In the genomic region with DNA sequence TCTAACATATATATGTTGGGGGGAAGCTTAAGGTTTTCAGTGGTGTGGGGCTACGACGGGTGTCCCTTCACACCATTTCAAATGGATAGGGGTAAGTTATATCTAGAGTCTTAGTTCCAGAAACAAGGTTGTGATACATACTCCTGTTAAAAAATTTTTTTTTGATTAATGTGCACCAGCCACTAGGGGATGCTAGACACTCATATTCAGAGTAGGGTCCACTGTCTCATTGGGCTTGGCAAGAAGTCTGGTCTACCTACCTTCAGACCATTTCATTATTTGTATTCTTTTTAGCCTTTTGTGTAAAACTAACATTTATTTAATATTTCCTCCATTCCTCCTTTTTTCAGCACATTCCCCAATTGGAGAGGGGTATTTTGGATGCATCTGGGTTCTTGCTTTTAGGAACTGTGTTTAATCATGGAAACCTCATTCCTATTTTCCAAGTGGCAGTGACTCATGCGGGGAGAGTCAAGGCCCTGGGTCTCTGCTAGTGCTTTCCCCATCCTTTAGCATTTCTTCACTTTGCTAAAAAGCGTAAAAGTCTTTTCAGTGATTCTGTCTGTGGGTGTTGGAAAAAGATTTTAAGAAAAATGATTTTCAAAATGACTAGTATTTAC, we compare ENCODE assay signal across 8 cellular contexts. TPM values are rescaled to one million over a fixed set of nuclear protein-coding genes. Genes with fewer than 3 reads are reported as not detected.
DNase-seq lines count a peak whose midpoint lies in the region; ATAC-seq, FAIRE-seq and TF ChIP-seq lines count a peak whose summit lies in the region.

No MANE protein-coding gene starts in this region.

- no peaks in the 10 kb centered on the region for H3K79me2 ChIP-seq in endothelial cell of umbilical vein (ENCODE audit: control insufficient read depth, insufficient read depth, low read length)

- dilution Hi-C loops in endothelial cell of umbilical vein (cut with MboI; ENCODE audit: extremely low pct_ligation_motif_present, low sequenced_read_pairs), result no loop called here

- ATAC-seq in HG02798 (IDR thresholded peaks at IDR 0.05; ENCODE audit: poor library complexity, unreplicated experiment), result peak; percentile 41
- ATAC-seq in GM18870 (IDR thresholded peaks at IDR 0.05; ENCODE audit: unreplicated experiment), result no peak

- H3K27me3 ChIP-seq in endothelial cell of umbilical vein (ENCODE audit: control insufficient read depth in 2 of 2, insufficient read depth in 2 of 2, low read length in 2 of 2), result no peaks in the 10 kb centered on the region

- DNase-seq in Daoy (ENCODE audit: low read depth) (peak; percentile 48), NCI-H748 (lab: John Stamatoyannopoulos, UW; ENCODE audit: unreplicated experiment) (peak; percentile 66), endothelial cell of umbilical vein (ENCODE audit: low read depth, low spot score) (peak; percentile 24), renal cortical epithelial cell (ENCODE audit: low read depth) (peak; percentile 38), KG1 (lab: John Stamatoyannopoulos, UW) (no peak), C1 segment of cervical spinal cord (lab: John Stamatoyannopoulos, UW) (no peak)

- H4K20me1 ChIP-seq in endothelial cell of umbilical vein (replicated peaks; ENCODE audit: control insufficient read depth, extremely low read depth, insufficient read depth, low read length), result no peaks in the 10 kb centered on the region

- POLR2A ChIA-PET in endothelial cell of umbilical vein (lab: Charles Lee), result no interaction called here

- intact Hi-C loops in endothelial cell of umbilical vein (cut with micrococcal nuclease), result loop anchor here (1.0 to 5.0 kb wide), 2 partner anchors 159 to 452 kb away; a partner anchor contains a TSS

- H2AFZ ChIP-seq in endothelial cell of umbilical vein (ENCODE audit: low read depth, low read length), result no peak overlapping the region

- H3K9me3 ChIP-seq in endothelial cell of umbilical vein (replicated peaks; ENCODE audit: control insufficient read depth, insufficient read depth, low read length), result no peaks in the 10 kb centered on the region

- no peaks in the 10 kb centered on the region for H3K4me1 ChIP-seq in endothelial cell of umbilical vein (ENCODE audit: control insufficient read depth, extremely low read depth, insufficient read depth, low read length)

- no peak overlapping the region for H3K4me2 ChIP-seq in endothelial cell of umbilical vein (ENCODE audit: insufficient read depth, low read length)

- no peak overlapping the region for H3K4me3 ChIP-seq in endothelial cell of umbilical vein (replicated peaks in 1 of 3; ENCODE audit: insufficient read depth in 1 of 3, low read depth in 1 of 3, low read length in 3 of 3)

- no peak overlapping the region for H3K27ac ChIP-seq in endothelial cell of umbilical vein (ENCODE audit: insufficient read depth, low read depth, low read length)

- TF ChIP-seq CTCF in endothelial cell of umbilical vein (IDR thresholded peaks at IDR 0.05; ENCODE audit: extremely low read depth in 1 of 2, insufficient read depth in 1 of 2, low read depth in 1 of 2, low read length in 2 of 2), result peak; percentile 26 to 42

- TF ChIP-seq POLR2A in endothelial cell of umbilical vein (IDR thresholded peaks at IDR 0.05; ENCODE audit: low read depth, low read length), result no peak

- BruUV-seq in endothelial cell of umbilical vein (replicated peaks; lab: Mats Ljungman, UMichigan), result no TSS peak

- H3K36me3 ChIP-seq in endothelial cell of umbilical vein (ENCODE audit: control insufficient read depth in 2 of 2, extremely low read depth in 1 of 2, insufficient read depth in 2 of 2, low read length in 2 of 2), result no peaks in the 10 kb centered on the region

- no peak overlapping the region for H3K9ac ChIP-seq in endothelial cell of umbilical vein (replicated peaks; ENCODE audit: extremely low read depth, insufficient read depth, low read length)

- CTCF ChIA-PET in endothelial cell of umbilical vein (lab: Charles Lee), result interaction anchor here (0.6 to 6.0 kb wide), 7 partner anchors 10 to 498 kb away, joined by 3 to 71 read pairs (median 4); a partner anchor contains a TSS

- H3K9me1 ChIP-seq in endothelial cell of umbilical vein (replicated peaks; ENCODE audit: control insufficient read depth, extremely low read depth, insufficient read depth, low read length), result no peaks in the 10 kb centered on the region

- FAIRE-seq in endothelial cell of umbilical vein (lab: Jason Lieb, UNC), result no peak

TF ChIP-seq in endothelial cell of umbilical vein, 7 proteins besides CTCF, POLR2A, EP300 and RAD21:
- TF ChIP-seq MYC (IDR thresholded peaks at IDR 0.05; ENCODE audit: low read depth, low read length) (no peak), EZH2 (IDR thresholded peaks at IDR 0.05; ENCODE audit: borderline replicate concordance, low read depth, low read length, severe bottlenecking) (no peak), JUN (IDR thresholded peaks at IDR 0.05; ENCODE audit: borderline replicate concordance, insufficient read depth, insufficient read length, low read depth) (no peak), POLR2AphosphoS5 (IDR thresholded peaks at IDR 0.05; ENCODE audit: insufficient read depth, low read depth, low read length) (no peak)

RNA-seq across cellular contexts. Expression of a gene that starts 33.4 kb away (rescaled TPM):
- 3.4 and 5.9 TPM in 2 replicates for total RNA-seq in Daoy (2014; rRNA removed; shearing (Covaris generic))
- total RNA-seq in endothelial cell of umbilical vein (0.12 TPM in 1 of 2 replicates, not detected in the other), renal cortical epithelial cell (2.1 and 4.0 TPM in 2 replicates)
- 0.25 and 0.29 TPM in 2 replicates for polyA plus RNA-seq in endothelial cell of umbilical vein
- 0.24 and 0.32 TPM in 2 replicates for polyA plus RNA-seq in endothelial cell of umbilical vein (2011; cell fraction: cytosol; rRNA removed)
- polyA plus RNA-seq in endothelial cell of umbilical vein (2011; cell fraction: nucleus; rRNA removed), result 0.61 and 0.69 TPM in 2 replicates
- 0.33 and 0.54 TPM in 2 replicates for polyA plus RNA-seq in endothelial cell of umbilical vein (2012)
- 1.4 and 1.8 TPM in 2 replicates for polyA minus RNA-seq in endothelial cell of umbilical vein
- polyA minus RNA-seq in endothelial cell of umbilical vein (2011; cell fraction: cytosol; rRNA and poly(A)+ RNA removed), result not detected
- polyA minus RNA-seq in endothelial cell of umbilical vein (2011; cell fraction: nucleus; rRNA and poly(A)+ RNA removed), result 2.6 and 3.2 TPM in 2 replicates

Comparison
In these comparisons a context has a peak if more than half of its experiments do, and no peak if none do; other contexts are left out.
1. DNase-seq: peak in Daoy (single experiment), NCI-H748 (single experiment), endothelial cell of umbilical vein (single experiment) and renal cortical epithelial cell (single experiment); none in KG1 (single experiment) and C1 segment of cervical spinal cord (0 of 14).